ENCODE assay signal across 8 cellular contexts in the genomic region with DNA sequence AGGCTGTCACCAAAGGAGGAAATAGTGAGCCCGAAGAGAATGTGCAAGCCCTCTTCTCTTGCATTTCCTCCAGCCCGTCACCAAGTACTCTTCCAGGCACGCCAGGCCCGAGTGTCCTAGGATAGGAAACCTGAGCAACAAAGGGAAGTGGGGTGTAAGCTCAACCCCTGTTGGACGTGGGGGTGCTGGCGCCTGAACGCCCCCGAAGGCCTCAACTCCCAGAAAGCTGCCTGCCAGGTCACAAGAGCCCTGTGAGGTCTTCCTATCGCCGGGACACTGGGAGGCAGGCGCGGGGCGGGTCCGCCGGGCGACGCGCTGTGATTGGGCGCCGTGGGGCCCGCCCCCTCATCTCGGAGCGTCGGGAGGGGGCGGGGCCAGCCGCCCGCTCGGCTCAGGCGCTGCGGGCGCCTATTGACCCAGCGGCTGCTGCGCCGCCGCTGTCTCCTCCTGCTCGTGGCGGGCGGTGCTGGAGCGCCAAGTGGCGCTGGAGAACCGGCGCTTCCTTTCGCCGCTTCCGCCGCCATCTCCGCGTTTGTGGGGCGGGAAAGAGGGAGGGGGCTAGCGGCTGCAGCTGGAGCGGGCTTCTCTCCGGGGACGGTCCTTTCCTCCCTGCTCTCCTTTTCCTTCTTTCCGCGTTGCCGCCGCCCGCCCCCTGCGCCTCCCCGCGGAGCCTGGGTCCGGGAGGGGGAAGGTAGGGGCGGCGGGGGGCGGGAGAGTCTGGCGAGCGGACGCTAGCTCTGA. TPM values are rescaled to one million over a fixed set of nuclear protein-coding genes. Genes with fewer than 3 reads are reported as not detected.
DNase-seq lines count a peak whose midpoint lies in the region; ATAC-seq and TF ChIP-seq lines count a peak whose summit lies in the region.

No MANE protein-coding gene starts in this region.

- no peaks in the 10 kb centered on the region for H3K36me3 ChIP-seq in CD8-positive, alpha-beta T cell (ENCODE audit: insufficient read depth, low read length)

- no peaks in the 10 kb centered on the region for H3K9me3 ChIP-seq in CD8-positive, alpha-beta T cell (ENCODE audit: low read length)

- H3K4me1 ChIP-seq in CD8-positive, alpha-beta T cell (ENCODE audit: insufficient read depth, low read length), result peaks cover 26% of the 10 kb centered on the region

- H3K27ac Mint-ChIP-seq in CD8-positive, alpha-beta T cell, result peak overlapping the region; percentile 88
- peak overlapping the region; percentile 96 for H3K27ac Mint-ChIP-seq in activated CD8-positive, alpha-beta T cell treated with anti-CD3 and anti-CD28 coated beads for 36 hours

- DNase-seq in CD8-positive, alpha-beta T cell, result peak; percentile 50 to 85 (median 72)
- DNase-seq in NCI-H82 (lab: John Stamatoyannopoulos, UW) (peak; percentile 89), ecto neural progenitor cell (ENCODE audit: low spot score) (peak; percentile 90), lung microvascular endothelial cell (ENCODE audit: low read depth in 2 of 2) (peak; percentile 92 to 93)
- DNase-seq in activated CD8-positive, alpha-beta T cell treated with anti-CD3 and anti-CD28 coated beads for 36 hours, result peak; percentile 76
- peak; percentile 58 for DNase-seq in stimulated activated CD8-positive, alpha-beta memory T cell treated with anti-CD3 and anti-CD28 coated beads, Interleukin-12 subunit alpha, Interleukin-12 subunit beta, amount 100 ng/mL, for 1 hour (ENCODE audit: low read depth)

- peak overlapping the region; percentile 87 for H3K4me3 Mint-ChIP-seq in CD8-positive, alpha-beta T cell
- peak overlapping the region; percentile 91 for H3K4me3 Mint-ChIP-seq in activated CD8-positive, alpha-beta T cell treated with anti-CD3 and anti-CD28 coated beads for 36 hours

- H3K27me3 ChIP-seq in CD8-positive, alpha-beta T cell (ENCODE audit: insufficient read depth, low read length), result no peaks in the 10 kb centered on the region

- peaks cover 8% of the 10 kb centered on the region for H3K9me3 Mint-ChIP-seq in CD8-positive, alpha-beta T cell
- H3K9me3 Mint-ChIP-seq in activated CD8-positive, alpha-beta T cell treated with anti-CD3 and anti-CD28 coated beads for 36 hours, result peaks cover 1% of the 10 kb centered on the region

- intact Hi-C loops in CD8-positive, alpha-beta T cell (cut with DNase I, micrococcal nuclease), result loop anchor here (1.0 to 5.0 kb wide), 11 partner anchors 233 to 1312 kb away; partner anchors contain the start of genes SLC25A46 (in 2 of the 2), FBXL17 (in 1 of the 2) and PJA2 (in 1 of the 2)
- intact Hi-C loops in activated CD8-positive, alpha-beta T cell treated with anti-CD3 and anti-CD28 coated beads for 36 hours (cut with micrococcal nuclease), result no loop called here

- CTCF ChIA-PET in CD8-positive, alpha-beta T cell (lab: Charles Lee), result interaction anchor here (1.0 to 2.5 kb wide), 11 partner anchors 10 to 936 kb away, joined by 3 to 13 read pairs (median 4); no protein-coding TSS in a partner anchor
- CTCF ChIA-PET in activated CD8-positive, alpha-beta T cell treated with anti-CD3 and anti-CD28 coated beads for 36 hours (lab: Charles Lee), result interaction anchor here (0.9 to 2.0 kb wide), 28 partner anchors 10 to 1049 kb away, joined by 3 to 14 read pairs (median 3); no protein-coding TSS in a partner anchor

- peak overlapping the region; percentile 81 for H3K4me3 ChIP-seq in CD8-positive, alpha-beta T cell (ENCODE audit: low read depth, low read length)

- peak; percentile 71 for ATAC-seq in CD8-positive, alpha-beta T cell
- ATAC-seq in GM19438 (IDR thresholded peaks at IDR 0.05; ENCODE audit: low read depth, unreplicated experiment) (peak; percentile 68), HG03565 (IDR thresholded peaks at IDR 0.05; ENCODE audit: unreplicated experiment) (peak; percentile 77)
- ATAC-seq in activated CD8-positive, alpha-beta T cell treated with anti-CD3 and anti-CD28 coated beads for 36 hours, result peak; percentile 83

- peaks cover 6% of the 10 kb centered on the region for H3K36me3 Mint-ChIP-seq in CD8-positive, alpha-beta T cell
- peaks cover 13% of the 10 kb centered on the region for H3K36me3 Mint-ChIP-seq in activated CD8-positive, alpha-beta T cell treated with anti-CD3 and anti-CD28 coated beads for 36 hours (ENCODE audit: low read depth)

- no peak for TF ChIP-seq CTCF in CD8-positive, alpha-beta T cell (IDR thresholded peaks at IDR 0.05)
- no peak for TF ChIP-seq CTCF in activated CD8-positive, alpha-beta T cell treated with anti-CD3 and anti-CD28 coated beads for 36 hours (IDR thresholded peaks at IDR 0.05)

- peaks cover 32% of the 10 kb centered on the region for H3K4me1 Mint-ChIP-seq in CD8-positive, alpha-beta T cell (ENCODE audit: low read depth)
- H3K4me1 Mint-ChIP-seq in activated CD8-positive, alpha-beta T cell treated with anti-CD3 and anti-CD28 coated beads for 36 hours (ENCODE audit: low read depth), result peaks cover 37% of the 10 kb centered on the region

- peak overlapping the region; percentile 93 for H3K27ac ChIP-seq in CD8-positive, alpha-beta T cell (ENCODE audit: low read depth, low read length)

- no peaks in the 10 kb centered on the region for H3K27me3 Mint-ChIP-seq in CD8-positive, alpha-beta T cell (ENCODE audit: low read depth)
- H3K27me3 Mint-ChIP-seq in activated CD8-positive, alpha-beta T cell treated with anti-CD3 and anti-CD28 coated beads for 36 hours, result peaks cover 3% of the 10 kb centered on the region

- POLR2A ChIA-PET in CD8-positive, alpha-beta T cell (lab: Charles Lee), result interaction anchor here (0.6 to 5.3 kb wide), 16 partner anchors 12 to 1307 kb away, joined by 3 to 54 read pairs (median 5); partner anchors contain the start of genes FBXL17 and PJA2
- POLR2A ChIA-PET in activated CD8-positive, alpha-beta T cell treated with anti-CD3 and anti-CD28 coated beads for 36 hours (lab: Charles Lee), result interaction anchor here (0.7 to 2.5 kb wide), 11 partner anchors 9 to 233 kb away, joined by 3 to 6 read pairs (median 3); no protein-coding TSS in a partner anchor

RNA-seq across cellular contexts. Expression of gene MAN2A1, which starts 0.6 kb away (rescaled TPM):
- 10 to 100 TPM; 57.6 to 60.8 TPM for total RNA-seq in CD8-positive, alpha-beta T cell
- total RNA-seq in activated CD8-positive, alpha-beta T cell treated with anti-CD3 and anti-CD28 coated beads for 36 hours, result 10 to 100 TPM; 29.9 to 30.6 TPM
- total RNA-seq in lung microvascular endothelial cell, result 42.9 and 45.4 TPM in 2 replicates

Comparison
In these comparisons a context has a peak if more than half of its experiments do, and no peak if none do; other contexts are left out.
1. Peak in every context shown above with its lines: DNase-seq, ATAC-seq, H3K4me3 ChIP-seq and H3K27ac ChIP-seq.